ENCODE assay signal across 11 cellular contexts in the genomic region with DNA sequence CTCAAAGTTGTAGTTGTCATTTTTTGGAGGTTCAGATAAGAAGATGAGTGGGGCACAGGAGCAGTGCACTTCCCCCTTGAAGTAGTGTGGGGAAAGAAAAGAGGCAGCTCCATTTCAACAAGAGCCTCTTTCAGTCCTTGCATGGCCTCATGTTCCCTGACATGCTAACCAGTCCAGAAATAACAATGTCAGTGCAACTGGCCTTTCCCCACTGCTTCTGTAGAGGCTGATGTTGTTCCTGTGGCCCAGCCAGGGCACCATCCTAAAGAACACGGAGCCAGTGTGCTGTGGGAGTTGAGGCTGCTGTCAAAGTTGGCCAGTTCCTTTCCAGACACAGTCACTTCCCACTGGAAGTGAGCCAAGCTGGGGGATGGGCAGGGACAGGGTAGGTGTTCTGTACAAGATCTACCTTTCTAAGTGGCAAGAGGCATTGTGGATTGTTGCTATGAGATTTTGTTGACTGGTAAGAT.
DNase-seq lines count a peak whose midpoint lies in the region; ATAC-seq, FAIRE-seq and TF ChIP-seq lines count a peak whose summit lies in the region.
"Had no signal": no experiment of that assay in that cellular context is flagged by ENCODE, and none has a peak within 500 bp of the region (broad histone marks: within the 10 kb centered on the region; RNA-seq: fewer than 3 reads in every experiment).

No MANE protein-coding gene starts in this region.

- H3K4me3 ChIP-seq in fibroblast of pulmonary artery (replicated peaks; ENCODE audit: low read depth, low read length) (no peak overlapping the region), parathyroid adenoma (ENCODE audit: low read depth, low read length) (no peak overlapping the region)

- no peak for DNase-seq in H54 (ENCODE audit: insufficient read length, low spot score)
- DNase-seq in RPMI7951 (ENCODE audit: low read depth): peak; percentile 7
- DNase-seq in fibroblast of pulmonary artery (ENCODE audit: low read depth): peak; percentile 54
- DNase-seq in GM03348 (ENCODE audit: low spot score): no peak
- no peak for DNase-seq in NK-92 (lab: John Stamatoyannopoulos, UW; ENCODE audit: unreplicated experiment)
- no peak for DNase-seq in GM12891 (ENCODE audit: insufficient read length, low spot score)
- DNase-seq: activated CD4-positive, alpha-beta T cell treated with anti-CD3 and anti-CD28 coated beads, Interleukin-2, amount 10 ng/mL, durations not matched to agents 7 days and 5 days; caudate nucleus; NCI-H510A treated with DMSO at 0.1 percent for 48 hours had no signal

- H3K9ac ChIP-seq in parathyroid adenoma: no peak overlapping the region

- no peak for ATAC-seq in GM21447 (IDR thresholded peaks at IDR 0.05; ENCODE audit: unreplicated experiment)

- no peak for TF ChIP-seq POLR2A in H54 (IDR thresholded peaks at IDR 0.05; ENCODE audit: low read depth, low read length)
- TF ChIP-seq POLR2A in GM12891 (IDR thresholded peaks at IDR 0.05; ENCODE audit: low read depth, low read length): no peak

- FAIRE-seq in H54 (lab: Jason Lieb, UNC) (peak; percentile 55), GM12891 (lab: Jason Lieb, UNC) (no peak)

- H2AFZ ChIP-seq in parathyroid adenoma: peak overlapping the region; percentile 67

- peaks cover 16% of the 10 kb centered on the region for H3K4me1 ChIP-seq in parathyroid adenoma

- H3K4me2 ChIP-seq in parathyroid adenoma (ENCODE audit: low read length): no peak overlapping the region

- no peaks in the 10 kb centered on the region for H3K27me3 ChIP-seq in parathyroid adenoma (ENCODE audit: control insufficient read depth, insufficient read depth, low read length)

- no peak for TF ChIP-seq CTCF in fibroblast of pulmonary artery (IDR thresholded peaks at IDR 0.05; ENCODE audit: low read length, missing control alignments)
- no peak for TF ChIP-seq CTCF in parathyroid adenoma (IDR thresholded peaks at IDR 0.05)

- no peaks in the 10 kb centered on the region for H3K36me3 ChIP-seq in parathyroid adenoma (ENCODE audit: control insufficient read depth, insufficient read depth, low read length)

- H3K27ac ChIP-seq in parathyroid adenoma: peak overlapping the region; percentile 65

- no peaks in the 10 kb centered on the region for H3K79me2 ChIP-seq in parathyroid adenoma

- H3K9me3 ChIP-seq in parathyroid adenoma (ENCODE audit: control insufficient read depth, low read length): no peaks in the 10 kb centered on the region

TF ChIP-seq in GM12891, 5 proteins besides CTCF, POLR2A, EP300 and RAD21:
- TF ChIP-seq POLR2AphosphoS5 (IDR thresholded peaks at IDR 0.05; ENCODE audit: low read depth, low read length) (no peak), POU2F2 (IDR thresholded peaks at IDR 0.05; ENCODE audit: low read depth, low read length) (no peak)

Comparison
In these comparisons a context has a peak if more than half of its experiments do, and no peak if none do; other contexts are left out.
1. DNase-seq: peak in RPMI7951 (single experiment) and fibroblast of pulmonary artery (single experiment); none in H54 (single experiment), GM03348 (single experiment), NK-92 (single experiment) and GM12891 (single experiment).